In the genomic region with DNA sequence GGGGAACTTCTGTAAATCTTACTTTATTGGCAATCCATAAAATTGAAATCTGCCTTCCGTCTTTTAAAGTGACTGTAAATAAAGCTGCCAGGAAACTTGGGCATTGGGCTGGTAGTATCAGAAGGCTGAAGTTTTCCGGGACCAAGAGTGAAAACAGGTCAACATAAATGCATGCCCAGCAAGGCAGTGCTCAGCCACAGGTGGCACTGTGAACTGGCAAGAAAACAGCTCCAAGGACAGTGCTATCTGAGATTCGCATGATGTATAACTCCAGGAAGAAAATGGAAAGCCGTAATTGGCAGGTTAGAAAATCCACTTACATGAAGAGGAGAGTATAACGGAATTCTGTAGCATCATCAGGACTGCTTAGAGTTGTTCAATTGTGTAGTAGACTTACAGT, we compare ENCODE assay signal across 15 cellular contexts. TPM values are rescaled to one million over a fixed set of nuclear protein-coding genes. Genes with fewer than 3 reads are reported as not detected.
DNase-seq lines count a peak whose midpoint lies in the region; ATAC-seq and TF ChIP-seq lines count a peak whose summit lies in the region.
"Had no signal": no experiment of that assay in that cellular context is flagged by ENCODE, and none has a peak within 500 bp of the region (broad histone marks: within the 10 kb centered on the region; RNA-seq: fewer than 3 reads in every experiment).

No MANE protein-coding gene starts in this region.

- H3K79me2 ChIP-seq in neural progenitor cell (ENCODE audit: low read depth): no peaks in the 10 kb centered on the region
- no peaks in the 10 kb centered on the region for H3K79me2 ChIP-seq in MM.1S (ENCODE audit: low read length)

- H2AFZ ChIP-seq in neural progenitor cell (replicated peaks): no peak overlapping the region
- H2AFZ ChIP-seq in MM.1S (ENCODE audit: low read length): no peak overlapping the region

- CTCF ChIA-PET in HEK293 (lab: Yijun Ruan, JAX): interaction anchor here (0.6 kb wide), 1 partner anchor 93 kb away, joined by 3 read pairs; no protein-coding TSS in a partner anchor

- POLR2A ChIA-PET in HEK293 (lab: Yijun Ruan, JAX): no interaction called here

- no peak overlapping the region for H3K27ac ChIP-seq in HEK293 (ENCODE audit: extremely low read depth, low read depth, low read length)
- no peak overlapping the region for H3K27ac ChIP-seq in neural progenitor cell
- no peak overlapping the region for H3K27ac ChIP-seq in MM.1S (ENCODE audit: low read length)
- H3K27ac ChIP-seq: psoas muscle had no signal

- H3K4me1 Mint-ChIP-seq in chondrocyte (ENCODE audit: low read depth): peaks cover 6% of the 10 kb centered on the region
- peaks cover 19% of the 10 kb centered on the region for H3K4me1 Mint-ChIP-seq in neural progenitor cell

- H3K36me3 ChIP-seq in HEK293 (ENCODE audit: control insufficient read depth in 2 of 2, insufficient read depth in 1 of 2, low read length in 2 of 2) (no peaks in the 10 kb centered on the region), neural progenitor cell (no peaks in the 10 kb centered on the region), MM.1S (replicated peaks; ENCODE audit: insufficient read depth, low read length) (no peaks in the 10 kb centered on the region)

- peaks cover 49% of the 10 kb centered on the region for H3K27me3 ChIP-seq in neural progenitor cell
- H3K27me3 ChIP-seq in MM.1S (replicated peaks; ENCODE audit: insufficient read depth, low read length): no peaks in the 10 kb centered on the region

- H3K36me3 Mint-ChIP-seq in chondrocyte (ENCODE audit: low read depth) (no peaks in the 10 kb centered on the region), neural progenitor cell (no peaks in the 10 kb centered on the region)

- H3K4me3 ChIP-seq in HEK293 (ENCODE audit: low read depth, low read length) (no peak overlapping the region), neural progenitor cell (no peak overlapping the region), MM.1S (ENCODE audit: low read length) (no peak overlapping the region)
- H3K4me3 ChIP-seq: psoas muscle had no signal

- H3F3A ChIP-seq in neural progenitor cell (ENCODE audit: low read depth) (peaks cover 9% of the 10 kb centered on the region), MM.1S (ENCODE audit: insufficient read depth, low read length) (no peaks in the 10 kb centered on the region)

- H3K27me3 Mint-ChIP-seq in chondrocyte (ENCODE audit: low read depth) (no peaks in the 10 kb centered on the region), neural progenitor cell (ENCODE audit: insufficient read depth, low read depth) (peaks cover 18% of the 10 kb centered on the region)

- no peaks in the 10 kb centered on the region for H3K9me3 Mint-ChIP-seq in chondrocyte (ENCODE audit: low read depth)
- H3K9me3 Mint-ChIP-seq in neural progenitor cell: no peaks in the 10 kb centered on the region
- H3K9me3 Mint-ChIP-seq: activated T-cell treated with anti-CD3 and anti-CD28 coated beads, Interleukin-2, amount 50 U/mL, for 4 hours had no signal

- H4K20me1 ChIP-seq in neural progenitor cell (ENCODE audit: low read depth): peaks cover 48% of the 10 kb centered on the region
- no peaks in the 10 kb centered on the region for H4K20me1 ChIP-seq in MM.1S (ENCODE audit: insufficient read depth, low read length)

- no peak for TF ChIP-seq CTCF in HEK293 (tag by site-specific recombination; IDR thresholded peaks at IDR 0.05)
- TF ChIP-seq CTCF in chondrocyte (IDR thresholded peaks at IDR 0.05): peak; percentile 53
- no peak for TF ChIP-seq CTCF in neural progenitor cell (IDR thresholded peaks at IDR 0.05)
- TF ChIP-seq CTCF in MM.1S (IDR thresholded peaks at IDR 0.05; ENCODE audit: low read length): no peak

- no peak for ATAC-seq in GM21786 (IDR thresholded peaks at IDR 0.05; ENCODE audit: unreplicated experiment)
- ATAC-seq in GM18498 (IDR thresholded peaks at IDR 0.05; ENCODE audit: unreplicated experiment): no peak
- ATAC-seq: activated T-cell treated with anti-CD3 and anti-CD28 coated beads, Interleukin-2, amount 50 U/mL, for 4 hours; psoas muscle had no signal

- H3K4me1 ChIP-seq in HEK293 (ENCODE audit: control insufficient read depth, insufficient read depth, low read length) (0 out of 2 replicates have a peak, but pooled peaks cover 3% of the 10 kb centered on the region), neural progenitor cell (peaks cover 21% of the 10 kb centered on the region), MM.1S (ENCODE audit: low read length) (no peaks in the 10 kb centered on the region)
- H3K4me1 ChIP-seq: psoas muscle had no signal

- H3K9me3 ChIP-seq in HEK293 (ENCODE audit: control insufficient read depth, insufficient read depth, low read depth, low read length): no peaks in the 10 kb centered on the region
- H3K9me3 ChIP-seq in neural progenitor cell (ENCODE audit: low read depth): no peaks in the 10 kb centered on the region
- no peaks in the 10 kb centered on the region for H3K9me3 ChIP-seq in MM.1S (replicated peaks; ENCODE audit: insufficient read depth, low read length)
- H3K9me3 ChIP-seq: psoas muscle had no signal

- H3K9me2 ChIP-seq in MM.1S (replicated peaks; ENCODE audit: insufficient read depth, low read length): no peaks in the 10 kb centered on the region

- H3K4me2 ChIP-seq in neural progenitor cell (no peak overlapping the region), MM.1S (ENCODE audit: low read depth, low read length) (no peak overlapping the region)

- H3K4me3 Mint-ChIP-seq in chondrocyte (ENCODE audit: unreplicated experiment) (no peak overlapping the region), neural progenitor cell (peak overlapping the region; percentile 11)
- H3K4me3 Mint-ChIP-seq: activated T-cell treated with anti-CD3 and anti-CD28 coated beads, Interleukin-2, amount 50 U/mL, for 4 hours had no signal

- peak; percentile 26 for DNase-seq in NCI-H1092 treated with DMSO at 0.1 percent for 48 hours (lab: John Stamatoyannopoulos, UW)
- no peak for DNase-seq in NCI-H1092 (lab: John Stamatoyannopoulos, UW)
- DNase-seq in chondrocyte (ENCODE audit: low spot score): no peak
- DNase-seq in neural progenitor cell (ENCODE audit: low spot score): no peak
- no peak for DNase-seq in MM.1S
- DNase-seq: activated CD4-positive, alpha-beta T cell treated with anti-CD3 and anti-CD28 coated beads, Interleukin-2, amount 50 U/mL, for 48 hours; activated T-cell treated with anti-CD3 and anti-CD28 coated beads, Interleukin-2, amount 50 U/mL, for 4 hours; GF-D8; NCI-H1694 treated with DMSO at 0.1 percent for 48 hours; NCI-H526; psoas muscle; stimulated activated naive CD4-positive, alpha-beta T cell had no signal

- H3K9ac ChIP-seq in neural progenitor cell (no peak overlapping the region), MM.1S (ENCODE audit: low read length) (no peak overlapping the region)

- H3K27ac Mint-ChIP-seq in chondrocyte (ENCODE audit: unreplicated experiment) (no peak overlapping the region), neural progenitor cell (no peak overlapping the region)

TF ChIP-seq in HEK293, 187 proteins besides CTCF, POLR2A, EP300 and RAD21:
- TF ChIP-seq SCRT2 (tag by site-specific recombination; IDR thresholded peaks at IDR 0.05): peak; percentile 38; the same call in 1 of the 2 replicates
- TF ChIP-seq ZNF174 (tag by site-specific recombination; IDR thresholded peaks at IDR 0.05): no peak

RNA-seq across cellular contexts. Expression of gene INSYN2A, which starts 1.9 kb away (rescaled TPM):
- total RNA-seq in chondrocyte (0.10 to 0.68 TPM (median 0.13 TPM) in 3 replicates), neural progenitor cell (ENCODE audit: low replicate concordance) (not detected in 2 replicates)
- total RNA-seq: activated T-cell treated with anti-CD3 and anti-CD28 coated beads, Interleukin-2, amount 50 U/mL, for 4 hours had no signal
